ENCODE assay signal across 7 cellular contexts in genomic region chr4:118682928-118683327, GRCh38. TPM values are rescaled to one million over a fixed set of nuclear protein-coding genes. Genes with fewer than 3 reads are reported as not detected.
DNase-seq lines count a peak whose midpoint lies in the region; ATAC-seq and TF ChIP-seq lines count a peak whose summit lies in the region.

No MANE protein-coding gene starts in this region.

- H3K4me3 ChIP-seq in GM12864 (ENCODE audit: low read depth, low read length) = no peak overlapping the region
- H3K4me3 ChIP-seq in psoas muscle = no peak overlapping the region

- no peak overlapping the region for H3K27ac ChIP-seq in psoas muscle

- ATAC-seq in psoas muscle = no peak
- no peak for ATAC-seq in HG02759 (IDR thresholded peaks at IDR 0.05; ENCODE audit: unreplicated experiment)
- ATAC-seq in GM19328 (IDR thresholded peaks at IDR 0.05; ENCODE audit: unreplicated experiment) = no peak

- TF ChIP-seq CTCF in GM12864 (IDR thresholded peaks at IDR 0.05; ENCODE audit: low read depth, low read length, missing control alignments) (peak; percentile 47), psoas muscle (IDR thresholded peaks at IDR 0.05) (peak; percentile 27)

- H3K27me3 ChIP-seq in psoas muscle (ENCODE audit: insufficient read depth in 3 of 3, low read length in 2 of 3) = no peaks in the 10 kb centered on the region

- H3K4me1 ChIP-seq in psoas muscle = peaks cover 18% of the 10 kb centered on the region

- H3K36me3 ChIP-seq in psoas muscle (ENCODE audit: insufficient read depth in 1 of 2, low read depth in 1 of 2) = peaks cover 0 to 2% of the 10 kb centered on the region in 2 donors

- DNase-seq in GM12864 (ENCODE audit: low read depth) (no peak), NCI-H526 (lab: John Stamatoyannopoulos, UW) (peak; percentile 5 to 41), dermis blood vessel endothelial cell (peak; percentile 36), psoas muscle (no peak)
- DNase-seq in activated CD4-positive, alpha-beta T cell treated with anti-CD3 and anti-CD28 coated beads for 4 hours = no peak

- intact Hi-C loops in psoas muscle (cut with DNase I) = loop anchor here in 1 of 2 donors (5.0 kb wide), 1 partner anchor 401 kb away; no protein-coding TSS in a partner anchor

- 0 to 25% (median 17%) methylated on average over 1 of the region's 1 CpG for WGBS in psoas muscle, 3 donors

- no peaks in the 10 kb centered on the region for H3K9me3 ChIP-seq in psoas muscle

RNA-seq across cellular contexts. Expression of gene METTL14, which starts 2.3 kb away (rescaled TPM):
- total RNA-seq in dermis blood vessel endothelial cell = 54.4 and 63.8 TPM in 2 replicates
- total RNA-seq in psoas muscle = 10 to 100 TPM; 19.3 to 32.5 (median 21.2) TPM
- polyA plus RNA-seq in psoas muscle = 10 to 100 TPM in 1 of 3 donors, 1 to 10 TPM in 2; 5.2 to 13.2 (median 6.1) TPM

Comparison
In these comparisons a context has a peak if more than half of its experiments do, and no peak if none do; other contexts are left out.
1. DNase-seq: peak in NCI-H526 (2 of 2) and dermis blood vessel endothelial cell (single experiment); none in GM12864 (single experiment), psoas muscle (0 of 2) and activated CD4-positive, alpha-beta T cell treated with anti-CD3 and anti-CD28 coated beads for 4 hours (0 of 2).